Comparison of ENCODE assay signal across 22 cellular contexts in genomic region chr3:52446042-52446441, GRCh38. TPM values are rescaled to one million over a fixed set of nuclear protein-coding genes. Genes with fewer than 3 reads are reported as not detected.
"Had no signal": no experiment of that assay in that cellular context is flagged by ENCODE, and none has a peak within 500 bp of the region (broad histone marks: within the 10 kb centered on the region; RNA-seq: fewer than 3 reads in every experiment).

No MANE protein-coding gene starts in this region.

- H3K27me3 Mint-ChIP-seq: activated naive CD8-positive, alpha-beta T cell; activated T-helper 17 cell treated with anti-CD3 and anti-CD28 coated beads, Interleukin-2, amount 50 U/mL, for 72 hours; naive thymus-derived CD8-positive, alpha-beta T cell had no signal

- H3K27ac Mint-ChIP-seq: activated naive CD8-positive, alpha-beta T cell; mesothelial cell of epicardium had no signal

- H3K4me3 Mint-ChIP-seq: activated naive CD8-positive, alpha-beta T cell; activated T-helper 17 cell treated with anti-CD3 and anti-CD28 coated beads, Interleukin-2, amount 50 U/mL, for 72 hours; mesothelial cell of epicardium; naive thymus-derived CD8-positive, alpha-beta T cell had no signal

- H3K4me3 ChIP-seq: adrenal gland, ascending aorta, coronary artery, ovary, prostate gland, smooth muscle cell, testis, vagina had no signal

- H3K9me3 Mint-ChIP-seq: activated T-helper 17 cell treated with anti-CD3 and anti-CD28 coated beads, Interleukin-2, amount 50 U/mL, for 72 hours; mesothelial cell of epicardium; naive thymus-derived CD8-positive, alpha-beta T cell had no signal

- DNase-seq: activated T-cell treated with anti-CD3 and anti-CD28 coated beads, Interleukin-2, amount 50 U/mL, for 1 hour; adrenal gland; brain microvascular endothelial cell; central memory CD4-positive, alpha-beta T cell; kidney; ovary; stimulated activated CD4-positive, alpha-beta T cell treated with anti-CD3 and anti-CD28 coated beads, Interleukin-2, amount 100 ng/mL, for 48 hours; stimulated activated CD8-positive, alpha-beta memory T cell treated with anti-CD3 and anti-CD28 coated beads, Interleukin-4, amount 100 ng/mL, for 48 hours; stimulated activated naive CD4-positive, alpha-beta T cell; testis; trophoblast cell had no signal

- H3K36me3 Mint-ChIP-seq: activated naive CD8-positive, alpha-beta T cell; mesothelial cell of epicardium; naive thymus-derived CD8-positive, alpha-beta T cell had no signal

RNA-seq across cellular contexts. Expression of gene SEMA3G, which starts 1.1 kb away (rescaled TPM):
- total RNA-seq: fibroblast of villous mesenchyme; naive thymus-derived CD8-positive, alpha-beta T cell had no signal

RNA-seq across cellular contexts. Expression of gene TNNC1, which starts 7.8 kb away (rescaled TPM):
- total RNA-seq: lung microvascular endothelial cell had no signal

RNA-seq across cellular contexts. Expression of gene PHF7, which starts 35.6 kb away (rescaled TPM):
- total RNA-seq: ascending aorta had no signal
